Comparison of ENCODE assay signal across 30 cellular contexts in the genomic region with DNA sequence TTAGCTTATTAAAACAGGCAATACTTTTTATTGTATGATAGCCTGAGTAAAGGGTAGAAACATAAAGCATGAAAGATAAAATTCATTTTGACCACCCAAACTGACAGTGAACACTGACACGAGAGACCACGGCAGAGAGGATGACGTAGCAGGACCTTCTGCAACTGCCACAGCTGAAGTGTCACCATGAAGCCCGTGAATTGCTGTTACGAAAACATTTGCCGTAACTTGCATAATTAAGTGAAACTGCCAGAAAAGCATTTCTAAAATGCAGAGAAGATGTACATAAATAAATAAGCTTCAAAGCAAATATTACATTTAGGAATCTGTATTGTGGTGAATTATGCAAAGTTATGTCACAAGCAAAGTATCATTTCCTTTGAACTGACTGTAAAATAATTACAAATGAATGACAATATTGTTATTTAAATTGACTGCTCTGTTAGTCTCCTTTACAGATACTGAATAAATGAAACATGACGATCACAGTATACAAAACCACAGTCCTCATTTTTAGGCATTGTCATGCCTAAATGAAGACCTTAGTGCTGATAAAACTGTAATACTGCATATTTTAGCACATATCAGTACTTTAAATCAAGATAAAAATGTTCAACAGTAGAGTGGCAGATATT. TPM values are rescaled to one million over a fixed set of nuclear protein-coding genes. Genes with fewer than 3 reads are reported as not detected.
"Had no signal": no experiment of that assay in that cellular context is flagged by ENCODE, and none has a peak within 500 bp of the region (broad histone marks: within the 10 kb centered on the region; RNA-seq: fewer than 3 reads in every experiment).

No MANE protein-coding gene starts in this region.

- H3K9ac ChIP-seq: SK-N-SH had no signal

- H3K9me3 ChIP-seq: SK-N-SH had no signal

- H3K27ac ChIP-seq: brain microvascular endothelial cell, SJCRH30 had no signal

- H3K27me3 ChIP-seq: brain microvascular endothelial cell had no signal

- ATAC-seq: activated CD8-positive, alpha-beta T cell treated with anti-CD3 and anti-CD28 coated beads for 36 hours; activated T-cell treated with anti-CD3 and anti-CD28 coated beads, Interleukin-2, amount 50 U/mL, for 72 hours; activated T-helper 17 cell treated with anti-CD3 and anti-CD28 coated beads, Interleukin-2, amount 50 U/mL, for 72 hours had no signal

- DNase-seq: activated CD4-positive, alpha-beta T cell treated with anti-CD3 and anti-CD28 coated beads, Interleukin-2, amount 10 ng/mL, durations not matched to agents 24 days and 14 days; activated CD4-positive, alpha-beta T cell treated with anti-CD3 and anti-CD28 coated beads, Interleukin-2, amount 50 U/mL, for 4 hours; activated CD8-positive, alpha-beta T cell treated with anti-CD3 and anti-CD28 coated beads for 36 hours; activated effector memory CD4-positive, alpha-beta T cell treated with anti-CD3 and anti-CD28 coated beads, Interleukin-2, amount 50 U/mL, for 16 hours; activated naive CD4-positive, alpha-beta T cell; activated naive CD4-positive, alpha-beta T cell treated with anti-CD3 and anti-CD28 coated beads, Interleukin-2, amount 50 U/mL, for 16 hours; activated naive CD8-positive, alpha-beta T cell treated with anti-CD3 and anti-CD28 coated beads for 36 hours; activated T-cell treated with anti-CD3 and anti-CD28 coated beads, Interleukin-2, amount 50 U/mL, for 1 hour; activated T-cell treated with anti-CD3 and anti-CD28 coated beads, Interleukin-2, amount 50 U/mL, for 72 hours; amniotic stem cell; aorta; brain microvascular endothelial cell; central memory CD4-positive, alpha-beta T cell; Karpas-422; NCI-H1048; NCI-H1105 treated with DMSO at 0.1 percent for 48 hours; NCI-H1436; NCI-H1694; NCI-H1930; NCI-H345; NCI-H510A; NCI-H748 treated with DMSO at 0.1 percent for 48 hours; OCI-M1; SHP77; SJCRH30; SK-N-SH had no signal

- H3K4me1 ChIP-seq: SJCRH30 had no signal

- H3K4me3 ChIP-seq: SJCRH30 had no signal

- H3K4me2 ChIP-seq: SK-N-SH had no signal

- H3K36me3 ChIP-seq: brain microvascular endothelial cell, SJCRH30 had no signal

RNA-seq across cellular contexts. Expression of gene FEZF1, which starts 39.6 kb away (rescaled TPM):
- total RNA-seq: activated CD4-positive, alpha-beta T cell treated with anti-CD3 and anti-CD28 coated beads, Interleukin-2, amount 10 ng/mL, durations not matched to agents 24 days and 14 days; activated CD8-positive, alpha-beta memory T cell treated with anti-CD3 and anti-CD28 coated beads for 36 hours; activated CD8-positive, alpha-beta T cell treated with anti-CD3 and anti-CD28 coated beads for 36 hours; activated naive CD8-positive, alpha-beta T cell treated with anti-CD3 and anti-CD28 coated beads for 36 hours; activated T-cell treated with anti-CD3 and anti-CD28 coated beads, Interleukin-2, amount 50 U/mL, for 72 hours; activated T-helper 17 cell treated with anti-CD3 and anti-CD28 coated beads, Interleukin-2, amount 50 U/mL, for 72 hours; aorta; cerebellum; MCF 10A; SJCRH30 had no signal
- polyA plus RNA-seq: aorta, SK-N-SH had no signal
